ENCODE assay signal across 33 cellular contexts in genomic region chr22:20836987-20837823, GRCh38.
"Had no signal": no experiment of that assay in that cellular context is flagged by ENCODE, and none has a peak within 500 bp of the region (broad histone marks: within the 10 kb centered on the region; RNA-seq: fewer than 3 reads in every experiment).

No MANE protein-coding gene starts in this region.

- H3K27ac ChIP-seq: adrenal gland, ascending aorta, cardiac muscle cell, VCaP had no signal

- DNase-seq: activated B cell treated with CpG ODN at 0.5 μM for 24 hours; activated CD4-positive, alpha-beta memory T cell treated with anti-CD3 and anti-CD28 coated beads for 36 hours; activated CD4-positive, alpha-beta T cell treated with anti-CD3 and anti-CD28 coated beads for 4 hours; activated CD4-positive, alpha-beta T cell treated with anti-CD3 and anti-CD28 coated beads, Interleukin-2, amount 10 ng/mL, durations not matched to agents 24 days and 14 days; activated CD4-positive, alpha-beta T cell treated with anti-CD3 and anti-CD28 coated beads, Interleukin-2, amount 50 U/mL, for 1 hour; activated CD4-positive, alpha-beta T cell treated with anti-CD3 and anti-CD28 coated beads, Interleukin-2, amount 50 U/mL, for 4 hours; activated CD4-positive, CD25-positive, alpha-beta regulatory T cell treated with anti-CD3 and anti-CD28 coated beads, Interleukin-2, amount 50 U/mL, for 72 hours; activated CD8-positive, alpha-beta memory T cell treated with anti-CD3 and anti-CD28 coated beads, Interleukin-2, amount 10 ng/mL, durations not matched to agents 7 days and 5 days; activated CD8-positive, alpha-beta T cell treated with anti-CD3 and anti-CD28 coated beads for 36 hours; activated effector memory CD4-positive, alpha-beta T cell treated with anti-CD3 and anti-CD28 coated beads, Interleukin-2, amount 50 U/mL, for 16 hours; activated gamma-delta T cell treated with Interleukin-2 at 50 U/mL for 16 hours; activated naive CD4-positive, alpha-beta T cell; activated naive CD4-positive, alpha-beta T cell treated with anti-CD3 and anti-CD28 coated beads for 36 hours; activated naive CD4-positive, alpha-beta T cell treated with anti-CD3 and anti-CD28 coated beads, Interleukin-2, amount 50 U/mL, for 16 hours; activated naive CD8-positive, alpha-beta T cell treated with anti-CD3 and anti-CD28 coated beads for 36 hours; activated T-cell treated with anti-CD3 and anti-CD28 coated beads for 4 hours; activated T-cell treated with anti-CD3 and anti-CD28 coated beads, Interleukin-2, amount 50 U/mL, for 1 hour; activated T-cell treated with anti-CD3 and anti-CD28 coated beads, Interleukin-2, amount 50 U/mL, for 4 hours; activated T-cell treated with anti-CD3 and anti-CD28 coated beads, Interleukin-2, amount 50 U/mL, for 72 hours; amniotic stem cell; anterior cingulate cortex; caudate nucleus; cerebellar nuclear complex; T-helper 2 cell; T-helper 9 cell had no signal

- H3K4me3 ChIP-seq: adrenal gland, ascending aorta, cardiac muscle cell had no signal

- H3K4me1 ChIP-seq: ascending aorta had no signal

- H3K27me3 ChIP-seq: adrenal gland, ascending aorta, cardiac muscle cell had no signal

- ATAC-seq: activated CD8-positive, alpha-beta T cell treated with anti-CD3 and anti-CD28 coated beads for 36 hours; activated naive CD4-positive, alpha-beta T cell treated with anti-CD3 and anti-CD28 coated beads, Interleukin-2, amount 50 U/mL, for 72 hours; activated T-cell treated with anti-CD3 and anti-CD28 coated beads, Interleukin-2, amount 50 U/mL, for 4 hours; activated T-cell treated with anti-CD3 and anti-CD28 coated beads, Interleukin-2, amount 50 U/mL, for 72 hours; activated T-helper 17 cell treated with anti-CD3 and anti-CD28 coated beads, Interleukin-2, amount 50 U/mL, for 72 hours had no signal

- H3K9me3 ChIP-seq: adrenal gland, ascending aorta had no signal

- FAIRE-seq: bronchial epithelial cell, TTC549 had no signal
